In genomic region chr19:39444598-39445257, GRCh38 we compare ENCODE assay signal across 8 cellular contexts. TPM values are rescaled to one million over a fixed set of nuclear protein-coding genes. Genes with fewer than 3 reads are reported as not detected.
DNase-seq lines count a peak whose midpoint lies in the region; ATAC-seq and TF ChIP-seq lines count a peak whose summit lies in the region.

No MANE protein-coding gene starts in this region.

- no peaks in the 10 kb centered on the region for H3K9me3 ChIP-seq in T-helper 17 cell (ENCODE audit: control insufficient read depth, low read length, poor library complexity, severe bottlenecking)

- peak overlapping the region; percentile 100 for H3K27ac Mint-ChIP-seq in T-helper 17 cell
- peak overlapping the region; percentile 100 for H3K27ac Mint-ChIP-seq in progenitor cell of endocrine pancreas

- peak; percentile 19 for DNase-seq in HCEC 1CT
- DNase-seq in T-helper 17 cell, result no peak
- peak in 1 of 2 donors; percentile 38 for DNase-seq in foreskin fibroblast
- no peak for DNase-seq in progenitor cell of endocrine pancreas (ENCODE audit: low spot score, unreplicated experiment)
- DNase-seq in GM19238 (ENCODE audit: insufficient read length, low spot score), result no peak
- DNase-seq in stimulated activated CD4-positive, alpha-beta T cell treated with anti-CD3 and anti-CD28 coated beads, Interleukin-2, amount 100 ng/mL, for 48 hours, result no peak
- DNase-seq in NAMALWA (ENCODE audit: low spot score), result no peak
- no peak for DNase-seq in NCI-H446 treated with DMSO at 0.1 percent for 48 hours (lab: John Stamatoyannopoulos, UW)

- H3K27me3 Mint-ChIP-seq in T-helper 17 cell (no peaks in the 10 kb centered on the region), progenitor cell of endocrine pancreas (no peaks in the 10 kb centered on the region)

- H3K9me3 Mint-ChIP-seq in progenitor cell of endocrine pancreas (ENCODE audit: low read depth), result no peaks in the 10 kb centered on the region

- H3K4me3 Mint-ChIP-seq in T-helper 17 cell, result peak overlapping the region; percentile 99
- H3K4me3 Mint-ChIP-seq in progenitor cell of endocrine pancreas (ENCODE audit: low read depth), result peak overlapping the region; percentile 92

- TF ChIP-seq CTCF in foreskin fibroblast (IDR thresholded peaks at IDR 0.05; ENCODE audit: low read depth, low read length), result no peak
- TF ChIP-seq CTCF in progenitor cell of endocrine pancreas (IDR thresholded peaks at IDR 0.05; ENCODE audit: unreplicated experiment), result no peak

- ATAC-seq in T-helper 17 cell, result no peak

- H3K36me3 Mint-ChIP-seq in T-helper 17 cell (ENCODE audit: low read depth), result peaks cover 8% of the 10 kb centered on the region
- H3K36me3 Mint-ChIP-seq in progenitor cell of endocrine pancreas (ENCODE audit: insufficient read depth), result peaks cover 8% of the 10 kb centered on the region

- H3K4me3 ChIP-seq in foreskin fibroblast (ENCODE audit: low read depth in 1 of 2, low read length in 2 of 2), result peak overlapping the region; percentile 99

- H3K4me1 Mint-ChIP-seq in T-helper 17 cell (peaks cover 39% of the 10 kb centered on the region), progenitor cell of endocrine pancreas (ENCODE audit: low read depth) (peaks cover 16% of the 10 kb centered on the region)

RNA-seq across cellular contexts. Expression of gene SUPT5H, which starts 0.7 kb away (rescaled TPM):
- 100 to 1,000 TPM; 346 to 352 TPM for total RNA-seq in T-helper 17 cell
- total RNA-seq in progenitor cell of endocrine pancreas, result 170 and 171 TPM in 2 replicates

RNA-seq across cellular contexts. Expression of gene RPS16, which starts 9.0 kb away (rescaled TPM):
- total RNA-seq in T-helper 17 cell (1,000 to 10,000 TPM; 3,790 to 3,904 TPM), progenitor cell of endocrine pancreas (1,449 and 1,510 TPM in 2 replicates)

RNA-seq across cellular contexts. Expression of gene PLEKHG2, which starts 32.3 kb away (rescaled TPM):
- total RNA-seq in T-helper 17 cell (100 to 1,000 TPM; 119 to 129 TPM), progenitor cell of endocrine pancreas (162 and 170 TPM in 2 replicates)

RNA-seq across cellular contexts. Expression of gene TIMM50, which starts 35.9 kb away (rescaled TPM):
- total RNA-seq in T-helper 17 cell (10 to 100 TPM; 44.9 to 53.0 TPM), progenitor cell of endocrine pancreas (79.3 TPM in 2 replicates)

RNA-seq across cellular contexts. Expression of gene ZFP36, which starts 38.1 kb away (rescaled TPM):
- total RNA-seq in T-helper 17 cell (1,000 to 10,000 TPM; 1,082 to 1,318 TPM), progenitor cell of endocrine pancreas (10.5 and 10.6 TPM in 2 replicates)
